8 cellular contexts compared by ENCODE assay signal in genomic region chr19:43755256-43755801, GRCh38. TPM values are rescaled to one million over a fixed set of nuclear protein-coding genes. Genes with fewer than 3 reads are reported as not detected.
DNase-seq lines count a peak whose midpoint lies in the region; ATAC-seq, FAIRE-seq and TF ChIP-seq lines count a peak whose summit lies in the region.

No MANE protein-coding gene starts in this region.

- H3K4me1 ChIP-seq in kidney (ENCODE audit: control insufficient read depth in 1 of 2, insufficient read depth in 1 of 2, low read depth in 1 of 2, low read length in 2 of 2) = peaks cover 4 to 14% of the 10 kb centered on the region in 2 donors

- peak; percentile 20 for ATAC-seq in HG02610 (IDR thresholded peaks at IDR 0.05; ENCODE audit: unreplicated experiment)
- ATAC-seq in HG02884 (IDR thresholded peaks at IDR 0.05; ENCODE audit: unreplicated experiment) = no peak

- no peak for FAIRE-seq in kidney (lab: Jason Lieb, UNC)

- DNase-seq in COLO668 (lab: John Stamatoyannopoulos, UW; ENCODE audit: unreplicated experiment) (peak; percentile 86), NCI-H226 (peak; percentile 66), cerebellar cortex (ENCODE audit: low spot score) (peak; percentile 79), kidney (peak; percentile 93)
- DNase-seq in activated CD4-positive, CD25-positive, alpha-beta regulatory T cell treated with anti-CD3 and anti-CD28 coated beads, Interleukin-2, amount 50 U/mL, for 16 hours (ENCODE audit: low read depth, low spot score) = peak; percentile 61
- DNase-seq in stimulated activated CD4-positive, alpha-beta T cell treated with anti-CD3 and anti-CD28 coated beads, Interleukin-1b, Interleukin-23, amount 100 ng/mL, for 24 hours (ENCODE audit: low read depth in 4 of 4, low spot score in 1 of 4) = peak; percentile 55 to 74 (median 66)

- peak overlapping the region in 1 of 2 donors; percentile 90 for H3K9ac ChIP-seq in kidney (ENCODE audit: low read length in 2 of 2)

- no peak for TF ChIP-seq CTCF in kidney (IDR thresholded peaks at IDR 0.05; ENCODE audit: borderline replicate concordance, extremely low read depth, insufficient read depth)

- intact Hi-C loops in kidney (cut with DNase I) = no loop called here

- peak overlapping the region; percentile 88 to 92 for H3K4me3 ChIP-seq in kidney (ENCODE audit: low read length in 2 of 2)

- peaks cover 0 to 2% of the 10 kb centered on the region in 2 donors for H3K36me3 ChIP-seq in kidney (ENCODE audit: control insufficient read depth in 1 of 2, insufficient read depth in 2 of 2, low read length in 2 of 2)

- H3K27ac ChIP-seq in kidney (ENCODE audit: low read depth in 2 of 2, low read length in 2 of 2) = peak overlapping the region; percentile 98 to 100

- no peaks in the 10 kb centered on the region for H3K9me3 ChIP-seq in kidney (ENCODE audit: control insufficient read depth in 1 of 2, low read length in 2 of 2)

RNA-seq across cellular contexts. Expression of gene SMG9, which starts 0.6 kb away (rescaled TPM):
- 34.6 TPM for total RNA-seq in kidney
- 25.1 TPM for polyA plus RNA-seq in kidney (ENCODE audit: insufficient read depth, low read depth, low replicate concordance)

RNA-seq across cellular contexts. Expression of gene KCNN4, which starts 25.4 kb away (rescaled TPM):
- 6.1 TPM for total RNA-seq in kidney
- polyA plus RNA-seq in kidney (ENCODE audit: insufficient read depth, low read depth, low replicate concordance) = 0.80 TPM

RNA-seq across cellular contexts. Expression of gene IRGC, which starts 39.5 kb away (rescaled TPM):
- total RNA-seq in kidney = not detected
- not detected for polyA plus RNA-seq in kidney (ENCODE audit: insufficient read depth, low read depth, low replicate concordance)

RNA-seq across cellular contexts. Expression of gene LYPD5, which starts 46.9 kb away (rescaled TPM):
- 4.2 TPM for total RNA-seq in kidney
- 1.8 TPM for polyA plus RNA-seq in kidney (ENCODE audit: insufficient read depth, low read depth, low replicate concordance)
